ENCODE assay signal across 25 cellular contexts in the genomic region with DNA sequence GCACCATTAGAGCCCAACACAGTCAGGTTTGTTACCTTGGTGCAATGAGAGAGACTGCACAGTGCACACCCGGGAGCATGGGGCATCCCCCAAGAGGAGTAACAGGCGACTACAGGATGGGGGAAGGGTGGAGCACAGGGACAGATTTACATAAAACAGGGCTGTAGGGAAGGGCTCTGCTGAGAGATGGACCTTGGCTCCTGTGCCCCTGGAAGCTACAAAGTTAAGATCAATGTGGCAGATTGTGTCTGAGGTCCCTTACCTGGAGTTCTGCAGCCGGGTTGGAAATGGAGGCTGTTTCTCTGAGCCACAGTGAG. TPM values are rescaled to one million over a fixed set of nuclear protein-coding genes. Genes with fewer than 3 reads are reported as not detected.
"Had no signal": no experiment of that assay in that cellular context is flagged by ENCODE, and none has a peak within 500 bp of the region (broad histone marks: within the 10 kb centered on the region; RNA-seq: fewer than 3 reads in every experiment).

No MANE protein-coding gene starts in this region.

- DNase-seq: activated CD4-positive, alpha-beta T cell treated with anti-CD3 and anti-CD28 coated beads, Interleukin-2, amount 10 ng/mL, durations not matched to agents 7 days and 5 days; activated CD4-positive, CD25-positive, alpha-beta regulatory T cell treated with anti-CD3 and anti-CD28 coated beads, Interleukin-2, amount 50 U/mL, for 72 hours; activated CD8-positive, alpha-beta memory T cell treated with anti-CD3 and anti-CD28 coated beads, Interleukin-2, amount 50 U/mL, for 48 hours; activated naive CD4-positive, alpha-beta T cell treated with anti-CD3 and anti-CD28 coated beads, Interleukin-2, amount 10 ng/mL, durations not matched to agents 7 days and 5 days; activated T-cell treated with anti-CD3 and anti-CD28 coated beads, Interleukin-2, amount 50 U/mL, for 4 hours; amygdala; effector CD8-positive, alpha-beta T cell; glutamatergic neuron; left ventricle myocardium inferior; nucleus accumbens; posterior cingulate gyrus; small intestine; stimulated activated CD4-positive, alpha-beta T cell treated with anti-CD3 and anti-CD28 coated beads, Interleukin-2, amount 100 ng/mL, for 24 hours; stomach; uterus had no signal

- H3K27ac Mint-ChIP-seq: activated CD4-positive, alpha-beta T cell treated with anti-CD3 and anti-CD28 coated beads, Interleukin-2, amount 10 ng/mL, durations not matched to agents 7 days and 5 days; activated naive CD4-positive, alpha-beta T cell treated with anti-CD3 and anti-CD28 coated beads, Interleukin-2, amount 10 ng/mL, durations not matched to agents 7 days and 5 days; dendritic cell treated with granulocyte-macrophage colony-stimulating factor and Interleukin-4, amounts not matched to agents 40 ng/mL and 50 ng/mL, for 4 days; mesothelial cell of epicardium; nephron; stimulated activated effector memory CD8-positive, alpha-beta T cell treated with anti-CD3 and anti-CD28 coated beads, Interleukin-12 subunit alpha, Interleukin-12 subunit beta, amount 100 ng/mL, for 72 hours; T-helper 2 cell treated with Interferon-gamma antibody and Interleukin-4, amounts not matched to agents 5 μg/mL and 100 μg/mL, for 36 hours had no signal

- H3K36me3 Mint-ChIP-seq: activated naive CD4-positive, alpha-beta T cell treated with anti-CD3 and anti-CD28 coated beads, Interleukin-2, amount 10 ng/mL, durations not matched to agents 7 days and 5 days; mesothelial cell of epicardium; stimulated activated effector memory CD8-positive, alpha-beta T cell treated with anti-CD3 and anti-CD28 coated beads, Interleukin-12 subunit alpha, Interleukin-12 subunit beta, amount 100 ng/mL, for 72 hours had no signal

- H3K4me3 Mint-ChIP-seq: activated CD4-positive, alpha-beta T cell treated with anti-CD3 and anti-CD28 coated beads, Interleukin-2, amount 10 ng/mL, durations not matched to agents 7 days and 5 days; activated naive CD4-positive, alpha-beta T cell treated with anti-CD3 and anti-CD28 coated beads, Interleukin-2, amount 10 ng/mL, durations not matched to agents 7 days and 5 days; activated T-cell treated with anti-CD3 and anti-CD28 coated beads, Interleukin-2, amount 50 U/mL, for 4 hours; dendritic cell treated with granulocyte-macrophage colony-stimulating factor and Interleukin-4, amounts not matched to agents 40 ng/mL and 50 ng/mL, for 4 days; mesothelial cell of epicardium; nephron; stimulated activated effector memory CD8-positive, alpha-beta T cell treated with anti-CD3 and anti-CD28 coated beads, Interleukin-12 subunit alpha, Interleukin-12 subunit beta, amount 100 ng/mL, for 72 hours; T-helper 2 cell treated with Interferon-gamma antibody and Interleukin-4, amounts not matched to agents 5 μg/mL and 100 μg/mL, for 36 hours had no signal

- FAIRE-seq: frontal cortex, small intestine had no signal

- H3K4me1 Mint-ChIP-seq: activated CD4-positive, alpha-beta T cell treated with anti-CD3 and anti-CD28 coated beads, Interleukin-2, amount 10 ng/mL, durations not matched to agents 7 days and 5 days; activated naive CD4-positive, alpha-beta T cell treated with anti-CD3 and anti-CD28 coated beads, Interleukin-2, amount 10 ng/mL, durations not matched to agents 7 days and 5 days; mesothelial cell of epicardium; nephron had no signal

- ATAC-seq: activated T-cell treated with anti-CD3 and anti-CD28 coated beads, Interleukin-2, amount 50 U/mL, for 4 hours; sciatic nerve; stimulated activated effector memory CD8-positive, alpha-beta T cell treated with anti-CD3 and anti-CD28 coated beads, Interleukin-12 subunit alpha, Interleukin-12 subunit beta, amount 100 ng/mL, for 72 hours had no signal

- H3K9me3 Mint-ChIP-seq: activated CD4-positive, alpha-beta T cell treated with anti-CD3 and anti-CD28 coated beads, Interleukin-2, amount 10 ng/mL, durations not matched to agents 7 days and 5 days; activated naive CD4-positive, alpha-beta T cell treated with anti-CD3 and anti-CD28 coated beads, Interleukin-2, amount 10 ng/mL, durations not matched to agents 7 days and 5 days; activated T-cell treated with anti-CD3 and anti-CD28 coated beads, Interleukin-2, amount 50 U/mL, for 4 hours; dendritic cell treated with granulocyte-macrophage colony-stimulating factor and Interleukin-4, amounts not matched to agents 40 ng/mL and 50 ng/mL, for 4 days; mesothelial cell of epicardium; nephron; stimulated activated effector memory CD8-positive, alpha-beta T cell treated with anti-CD3 and anti-CD28 coated beads, Interleukin-12 subunit alpha, Interleukin-12 subunit beta, amount 100 ng/mL, for 72 hours; T-helper 2 cell treated with Interferon-gamma antibody and Interleukin-4, amounts not matched to agents 5 μg/mL and 100 μg/mL, for 36 hours had no signal

RNA-seq across cellular contexts. Expression of gene SLC18A3, which starts 13.7 kb away (rescaled TPM):
- total RNA-seq: activated CD4-positive, alpha-beta T cell treated with anti-CD3 and anti-CD28 coated beads, Interleukin-2, amount 10 ng/mL, durations not matched to agents 7 days and 5 days; activated T-cell treated with anti-CD3 and anti-CD28 coated beads, Interleukin-2, amount 50 U/mL, for 4 hours; left ventricle myocardium inferior; lung microvascular endothelial cell; sciatic nerve; suprapubic skin; tibial nerve had no signal

RNA-seq across cellular contexts. Expression of gene CHAT, which starts 17.4 kb away (rescaled TPM):
- total RNA-seq: activated CD4-positive, alpha-beta T cell treated with anti-CD3 and anti-CD28 coated beads, Interleukin-2, amount 10 ng/mL, durations not matched to agents 7 days and 5 days; activated T-cell treated with anti-CD3 and anti-CD28 coated beads, Interleukin-2, amount 50 U/mL, for 4 hours; frontal cortex; left ventricle myocardium inferior; lung microvascular endothelial cell; mesothelial cell of epicardium; sciatic nerve; suprapubic skin; tibial nerve; uterus had no signal
